Comparison of ENCODE assay signal across 16 cellular contexts in the genomic region with DNA sequence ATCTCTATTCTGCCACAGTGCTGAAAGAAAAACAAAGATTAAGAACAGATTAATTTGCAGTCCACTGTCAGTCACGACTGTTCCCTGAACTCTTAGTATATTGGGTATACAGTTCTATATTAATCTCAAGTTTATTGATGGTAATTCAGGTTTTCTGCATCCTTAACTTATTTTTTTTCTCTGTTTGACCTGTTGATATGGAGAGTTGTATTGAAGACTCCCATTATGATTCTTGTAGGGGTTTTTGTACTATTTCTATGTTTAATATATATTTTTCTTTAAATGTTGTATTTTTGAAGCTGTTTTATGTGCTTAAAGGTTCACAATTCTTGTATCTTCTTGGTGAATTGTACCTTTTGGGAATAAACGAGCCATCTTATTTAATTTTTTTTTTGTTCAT. TPM values are rescaled to one million over a fixed set of nuclear protein-coding genes. Genes with fewer than 3 reads are reported as not detected.
DNase-seq lines count a peak whose midpoint lies in the region; ATAC-seq, FAIRE-seq and TF ChIP-seq lines count a peak whose summit lies in the region.
"Had no signal": no experiment of that assay in that cellular context is flagged by ENCODE, and none has a peak within 500 bp of the region (broad histone marks: within the 10 kb centered on the region; RNA-seq: fewer than 3 reads in every experiment).

No MANE protein-coding gene starts in this region.

- no peak for FAIRE-seq in K562 (lab: Jason Lieb, UNC)
- FAIRE-seq: HTR-8/SVneo had no signal

- 66 to 72% methylated on average over 2 of the region's 2 CpGs for whole genome bisulfite sequencing in heart right ventricle, 2 donors
- WGBS in K562 (ENCODE audit: insufficient coverage, low coverage, missing lambda C conversion rate): 0% methylated on average over 2 of the region's 2 CpGs
- 82% methylated on average over 2 of the region's 2 CpGs for WGBS in hepatocyte (ENCODE audit: low lambda C conversion rate, missing lambda C conversion rate)

- ATAC-seq in heart right ventricle: no peak
- ATAC-seq in K562: no peak
- ATAC-seq in gastrocnemius medialis: no peak

- H3K9me3 ChIP-seq in left ventricle myocardium inferior (replicated peaks) (no peaks in the 10 kb centered on the region), heart right ventricle (no peaks in the 10 kb centered on the region), K562 (replicated peaks; ENCODE audit: control insufficient read depth, insufficient read depth, low read depth, low read length) (peaks cover 2% of the 10 kb centered on the region; the same call in 1 of the 2 replicates), gastrocnemius medialis (no peaks in the 10 kb centered on the region), hepatocyte (ENCODE audit: low read depth) (no peaks in the 10 kb centered on the region)

- peak overlapping the region in 1 of 2 experiments; percentile 73; a peak in 2 of 4 replicates for H3K9ac ChIP-seq in K562 (ENCODE audit: insufficient read depth in 1 of 2, low read depth in 2 of 2, low read length in 2 of 2)
- H3K9ac ChIP-seq: BLaER1 had no signal

- no peak overlapping the region; the same call in 1 of the 2 replicates for H3K4me2 ChIP-seq in K562 (ENCODE audit: insufficient read depth, low read length)
- no peak overlapping the region for H3K4me2 ChIP-seq in hepatocyte
- H3K4me2 ChIP-seq: BLaER1 had no signal

- in situ Hi-C loops in K562 (cut with MboI) (no loop called here), gastrocnemius medialis (cut with MboI; ENCODE audit: low sequenced_read_pairs in 4 of 4) (no loop called here)

- no peak overlapping the region for H3K4me3 ChIP-seq in left ventricle myocardium inferior
- no peak overlapping the region for H3K4me3 ChIP-seq in heart right ventricle
- H3K4me3 ChIP-seq in K562: no peak overlapping the region
- H3K4me3 ChIP-seq in gastrocnemius medialis: no peak overlapping the region
- no peak overlapping the region for H3K4me3 ChIP-seq in hepatocyte
- H3K4me3 ChIP-seq: BLaER1 had no signal

- POLR2A ChIA-PET in K562 (lab: Yijun Ruan, JAX): interaction anchor here (0.6 to 1.0 kb wide), 3 partner anchors 17 to 32 kb away, joined by 3 to 5 read pairs (median 3); no protein-coding TSS in a partner anchor

- intact Hi-C loops in left ventricle myocardium inferior (cut with micrococcal nuclease): no loop called here
- intact Hi-C loops in heart right ventricle (cut with DNase I): loop anchor here in 5 of 10 donors (5.0 to 10.0 kb wide), 6 partner anchors 40 to 80 kb away; no protein-coding TSS in a partner anchor
- intact Hi-C loops in K562 (cut with micrococcal nuclease): loop anchor here (10.0 kb wide), 1 partner anchor 83 kb away; no protein-coding TSS in a partner anchor
- intact Hi-C loops in gastrocnemius medialis (cut with DNase I; ENCODE audit: low total_unique reads): loop anchor here (5.0 kb wide), 1 partner anchor 85 kb away; no protein-coding TSS in a partner anchor

- H3K27me3 ChIP-seq in left ventricle myocardium inferior (ENCODE audit: low read depth) (peaks cover 59% of the 10 kb centered on the region), heart right ventricle (peaks cover 0 to 38% (median 0%) of the 10 kb centered on the region in 7 donors), K562 (ENCODE audit: control insufficient read depth in 2 of 2, insufficient read depth in 2 of 2, low read length in 2 of 2) (no peaks in the 10 kb centered on the region), gastrocnemius medialis (peaks cover 8 to 41% (median 11%) of the 10 kb centered on the region in 3 donors), hepatocyte (peaks cover 46% of the 10 kb centered on the region)

- H3K79me2 ChIP-seq in K562 (ENCODE audit: control insufficient read depth, insufficient read depth, low read length): peaks cover 40% of the 10 kb centered on the region
- no peaks in the 10 kb centered on the region for H3K79me2 ChIP-seq in hepatocyte

- peak overlapping the region; percentile 22; the same call in 1 of the 2 replicates for H2AFZ ChIP-seq in K562 (ENCODE audit: low read depth, low read length)
- H2AFZ ChIP-seq in hepatocyte: no peak overlapping the region

- TF ChIP-seq EP300 in K562 (IDR thresholded peaks at IDR 0.05; ENCODE audit: low read length): no peak

- TF ChIP-seq RAD21 in K562 (CRISPR knock-in tag; conservative IDR thresholded peaks at IDR 0.05 in 1 of 2, IDR thresholded peaks at IDR 0.05 in 1 of 2): no peak

- H3K9me2 ChIP-seq in hepatocyte (replicated peaks; ENCODE audit: insufficient read depth): no peaks in the 10 kb centered on the region

- DNase-seq in left ventricle myocardium inferior (no peak), heart right ventricle (no peak), K562 (ENCODE audit: extremely low read depth in 1 of 4, low spot score in 3 of 4) (no peak), gastrocnemius medialis (no peak), hepatocyte (ENCODE audit: low spot score) (no peak), NCI-H2196 (lab: John Stamatoyannopoulos, UW; ENCODE audit: unreplicated experiment) (no peak)
- no peak for DNase-seq in activated CD8-positive, alpha-beta memory T cell treated with anti-CD3 and anti-CD28 coated beads for 24 hours
- DNase-seq: CD4-positive, alpha-beta memory T cell; DMS153; DMS79 treated with DMSO at 0.1 percent for 48 hours; GF-D8; GOT3; H9; IMR-90 had no signal

- no TSS peak for BruUV-seq in K562 (replicated peaks; lab: Mats Ljungman, UMichigan)

- CTCF ChIA-PET in K562 (lab: Yijun Ruan, JAX; ENCODE audit: low intra/inter-chr PET ratio): no interaction called here

- TF ChIP-seq CTCF in left ventricle myocardium inferior (IDR thresholded peaks at IDR 0.05; ENCODE audit: borderline replicate concordance) (no peak), heart right ventricle (IDR thresholded peaks at IDR 0.05) (no peak), K562 (IDR thresholded peaks at IDR 0.05 in 2 of 3, conservative IDR thresholded peaks at IDR 0.05 in 1 of 3; ENCODE audit: insufficient read depth in 2 of 3, low read depth in 1 of 3, low read length in 3 of 3) (no peak), gastrocnemius medialis (IDR thresholded peaks at IDR 0.05 in 4 of 5, conservative IDR thresholded peaks at IDR 0.05 in 1 of 5) (no peak), hepatocyte (IDR thresholded peaks at IDR 0.05; ENCODE audit: poor library complexity) (no peak)

- H3K36me3 ChIP-seq in left ventricle myocardium inferior: no peaks in the 10 kb centered on the region
- H3K36me3 ChIP-seq in heart right ventricle: peaks cover 0 to 2% (median 0%) of the 10 kb centered on the region in 9 donors
- H3K36me3 ChIP-seq in K562 (ENCODE audit: control insufficient read depth, insufficient read depth, low read length): no peaks in the 10 kb centered on the region
- no peaks in the 10 kb centered on the region for H3K36me3 ChIP-seq in gastrocnemius medialis
- no peaks in the 10 kb centered on the region for H3K36me3 ChIP-seq in hepatocyte (replicated peaks; ENCODE audit: insufficient read depth, low read depth)
- H3K36me3 ChIP-seq: BLaER1 had no signal

- H3K27ac ChIP-seq in left ventricle myocardium inferior (replicated peaks) (peak overlapping the region; percentile 87), heart right ventricle (peak overlapping the region in 1 of 10 donors; percentile 91), K562 (ENCODE audit: extremely low read depth, low read depth, low read length) (peak overlapping the region; percentile 74; the same call in 1 of the 3 replicates), gastrocnemius medialis (peak overlapping the region; percentile 2 to 72 (median 22)), hepatocyte (no peak overlapping the region)
- H3K27ac ChIP-seq: BLaER1 had no signal

- H3K4me1 ChIP-seq in left ventricle myocardium inferior: peaks cover 18% of the 10 kb centered on the region
- peaks cover 0 to 26% (median 12%) of the 10 kb centered on the region in 9 donors for H3K4me1 ChIP-seq in heart right ventricle
- peaks cover 0 to 20% of the 10 kb centered on the region in 2 experiments; a peak in 4 of 5 replicates for H3K4me1 ChIP-seq in K562 (replicated peaks in 1 of 2; ENCODE audit: control insufficient read depth in 2 of 2, insufficient read depth in 2 of 2, low read length in 2 of 2)
- peaks cover 0 to 9% of the 10 kb centered on the region in 2 donors for H3K4me1 ChIP-seq in gastrocnemius medialis
- H3K4me1 ChIP-seq in hepatocyte (ENCODE audit: insufficient read depth): no peaks in the 10 kb centered on the region

- H4K20me1 ChIP-seq in K562 (replicated peaks; ENCODE audit: control insufficient read depth, insufficient read depth, low read length): no peaks in the 10 kb centered on the region
- H4K20me1 ChIP-seq in hepatocyte (ENCODE audit: insufficient read depth, poor library complexity, severe bottlenecking): no peaks in the 10 kb centered on the region
- H4K20me1 ChIP-seq: BLaER1 had no signal

- H3K9me1 ChIP-seq in K562 (ENCODE audit: control insufficient read depth, insufficient read depth, low read length): no peaks in the 10 kb centered on the region

- TF ChIP-seq POLR2A in K562 (conservative IDR thresholded peaks at IDR 0.05) (no peak), gastrocnemius medialis (IDR thresholded peaks at IDR 0.05) (no peak)

RNA-seq across cellular contexts. Expression of gene SPECC1, which starts 3.0 kb away (rescaled TPM):
- total RNA-seq in left ventricle myocardium inferior (10.6 TPM), heart right ventricle (10 to 100 TPM in 5 of 10 donors, 1 to 10 TPM in 5; 6.8 to 15.2 (median 9.7) TPM), K562 (2014; rRNA removed) (18.1 and 18.2 TPM in 2 replicates), K562 (2014; rRNA removed; fragmentation: Illumina TruSeq; extraction: Trizol) (18.1 and 25.5 TPM in 2 replicates), K562 (2015; rRNA removed; fragmentation: Illumina TruSeq; extraction: Trizol) (19.6 and 20.3 TPM in 2 replicates), K562 (2021) (18.4 and 22.6 TPM in 2 replicates), gastrocnemius medialis (10 to 100 TPM in 2 of 4 donors, 1 to 10 TPM in 2; 6.1 to 17.9 (median 9.5) TPM), hepatocyte (45.1 and 57.5 TPM in 2 replicates)
- polyA plus RNA-seq in heart right ventricle (1 to 10 TPM; 2.9 to 6.6 TPM), K562 (2011; rRNA removed) (5.7 and 9.0 TPM in 2 replicates), K562 (2014; fragmentation: Illumina TruSeq; extraction: Trizol) (13.9 and 14.7 TPM in 2 replicates), K562 (2014; fragmentation: Nextera tagmentation; extraction: Ambion mirVana) (1 to 10 TPM; 2.4 to 3.0 TPM), K562 (2014; rRNA removed) (11.5 TPM in 2 replicates), hepatocyte (20.4 and 22.9 TPM in 2 replicates)
- total RNA-seq in K562 (2011; cell fraction: chromatin; rRNA removed; ENCODE audit: low replicate concordance): 25.1 and 47.5 TPM in 2 replicates
- 16.7 and 20.8 TPM in 2 replicates for total RNA-seq in K562 (2011; cell fraction: nucleolus; rRNA removed)
- total RNA-seq in K562 (2011; cell fraction: nucleoplasm; rRNA removed): 24.7 and 52.7 TPM in 2 replicates
- polyA plus RNA-seq in K562 (2011; cell fraction: cytosol; rRNA removed): 4.0 and 5.8 TPM in 2 replicates
- 7.1 and 10.8 TPM in 2 replicates for polyA plus RNA-seq in K562 (2011; cell fraction: nucleus; rRNA removed)
- 9.2 and 12.4 TPM in 2 replicates for polyA plus RNA-seq in K562 (2012)
- polyA minus RNA-seq in K562 (2011; rRNA and poly(A)+ RNA removed): 20.7 and 28.4 TPM in 2 replicates
- 10.0 and 23.8 TPM in 2 replicates for polyA minus RNA-seq in K562 (2011; cell fraction: cytosol; rRNA and poly(A)+ RNA removed)
- polyA minus RNA-seq in K562 (2011; cell fraction: nucleus; rRNA and poly(A)+ RNA removed): 14.8 and 20.9 TPM in 2 replicates

RNA-seq across cellular contexts. Expression of gene AKAP10, which starts 34.5 kb away (rescaled TPM):
- total RNA-seq in left ventricle myocardium inferior (12.9 TPM), heart right ventricle (10 to 100 TPM; 12.2 to 17.0 (median 14.2) TPM), K562 (2014; rRNA removed) (5.3 and 5.8 TPM in 2 replicates), K562 (2014; rRNA removed; fragmentation: Illumina TruSeq; extraction: Trizol) (13.6 and 15.0 TPM in 2 replicates), K562 (2015; rRNA removed; fragmentation: Illumina TruSeq; extraction: Trizol) (10.3 and 12.0 TPM in 2 replicates), K562 (2021) (13.8 and 14.4 TPM in 2 replicates), gastrocnemius medialis (10 to 100 TPM in 2 of 4 donors, 1 to 10 TPM in 2; 6.1 to 26.1 (median 9.9) TPM), hepatocyte (19.6 and 19.8 TPM in 2 replicates)
- polyA plus RNA-seq in heart right ventricle (1 to 10 TPM; 3.7 to 8.0 TPM), K562 (2011; rRNA removed) (20.3 and 21.1 TPM in 2 replicates), K562 (2014; fragmentation: Illumina TruSeq; extraction: Trizol) (8.2 and 9.0 TPM in 2 replicates), K562 (2014; fragmentation: Nextera tagmentation; extraction: Ambion mirVana) (1 to 10 TPM; 4.0 to 4.3 TPM), K562 (2014; rRNA removed) (8.0 and 8.6 TPM in 2 replicates), hepatocyte (15.5 and 17.6 TPM in 2 replicates)
- 44.9 and 127 TPM in 2 replicates for total RNA-seq in K562 (2011; cell fraction: chromatin; rRNA removed; ENCODE audit: low replicate concordance)
- 19.7 and 25.9 TPM in 2 replicates for total RNA-seq in K562 (2011; cell fraction: nucleolus; rRNA removed)
- total RNA-seq in K562 (2011; cell fraction: nucleoplasm; rRNA removed): 38.6 and 44.4 TPM in 2 replicates
- polyA plus RNA-seq in K562 (2011; cell fraction: cytosol; rRNA removed): 5.6 and 10.4 TPM in 2 replicates
- polyA plus RNA-seq in K562 (2011; cell fraction: nucleus; rRNA removed): 23.1 and 29.8 TPM in 2 replicates
- 5.3 and 7.3 TPM in 2 replicates for polyA plus RNA-seq in K562 (2012)
- polyA minus RNA-seq in K562 (2011; rRNA and poly(A)+ RNA removed): 39.6 and 42.2 TPM in 2 replicates
- 8.7 and 10.1 TPM in 2 replicates for polyA minus RNA-seq in K562 (2011; cell fraction: cytosol; rRNA and poly(A)+ RNA removed)
- polyA minus RNA-seq in K562 (2011; cell fraction: nucleus; rRNA and poly(A)+ RNA removed): 13.3 and 20.7 TPM in 2 replicates
